ENCODE assay signal across 11 cellular contexts in genomic region chr16:50964491-50964890, GRCh38.
"Had no signal": no experiment of that assay in that cellular context is flagged by ENCODE, and none has a peak within 500 bp of the region (broad histone marks: within the 10 kb centered on the region; RNA-seq: fewer than 3 reads in every experiment).

No MANE protein-coding gene starts in this region.

- H3K4me3 Mint-ChIP-seq: GM23338, H9, HFFc6 had no signal

- H3K4me1 ChIP-seq: HAP-1 had no signal

- H2AFZ ChIP-seq: GM23248, GM23338 had no signal

- H3K4me3 ChIP-seq: GM23248, GM23338, HAP-1 had no signal

- H3K9me3 Mint-ChIP-seq: GM23338, H9 had no signal

- H3K9ac ChIP-seq: GM23248 had no signal

- H3K4me2 ChIP-seq: GM23338 had no signal

- DNase-seq: GM23248, GOT3, H7, H9, HCEC 1CT, HFFc6 had no signal

- ATAC-seq: GM23338, HCT116 had no signal

- H3K27ac Mint-ChIP-seq: GM23338, H9, HFFc6 had no signal

- H3K9me3 ChIP-seq: HAP-1 had no signal

- FAIRE-seq: H1, H54 had no signal

- H3K27ac ChIP-seq: GM23248 had no signal

- H3K36me3 ChIP-seq: HAP-1 had no signal
